ENCODE assay signal across 1 cellular context in genomic region chr18:58302811-58303210, GRCh38.
TF ChIP-seq lines count a peak whose summit lies in the region.

No MANE protein-coding gene starts in this region.

TF ChIP-seq in GM12878, 131 proteins besides CTCF, POLR2A, EP300 and RAD21 (continued from another document):
- TF ChIP-seq SUPT20H (IDR thresholded peaks at IDR 0.05; ENCODE audit: borderline replicate concordance, control insufficient read depth, low read depth, low read length) (no peak), TBL1XR1 (IDR thresholded peaks at IDR 0.05; ENCODE audit: low read depth, low read length) (no peak), CUX1 (IDR thresholded peaks at IDR 0.05; ENCODE audit: insufficient replicate concordance, low read depth, low read length) (no peak), YY1 (IDR thresholded peaks at IDR 0.05; ENCODE audit: low read depth, low read length) (no peak), BCL3 (IDR thresholded peaks at IDR 0.05; ENCODE audit: borderline replicate concordance, insufficient read depth, low read depth, low read length, poor library complexity, severe bottlenecking) (no peak), POLR2AphosphoS5 (IDR thresholded peaks at IDR 0.05; ENCODE audit: low read length) (no peak), CREM (IDR thresholded peaks at IDR 0.05; ENCODE audit: low read depth) (no peak), BHLHE40 (IDR thresholded peaks at IDR 0.05; ENCODE audit: borderline replicate concordance in 1 of 2, low read depth in 2 of 2, low read length in 1 of 2) (no peak), HDAC6 (IDR thresholded peaks at IDR 0.05; ENCODE audit: unreplicated experiment) (no peak), SMAD1 (IDR thresholded peaks at IDR 0.05; ENCODE audit: low read depth, partially characterized antibody) (no peak), RBBP5 (conservative IDR thresholded peaks at IDR 0.05) (no peak), FOXK2 (IDR thresholded peaks at IDR 0.05) (no peak), ZNF592 (IDR thresholded peaks at IDR 0.05) (no peak), HCFC1 (IDR thresholded peaks at IDR 0.05; ENCODE audit: low read length) (no peak), RB1 (IDR thresholded peaks at IDR 0.05; ENCODE audit: borderline replicate concordance) (no peak)
